Comparison of ENCODE assay signal across 27 cellular contexts in the genomic region with DNA sequence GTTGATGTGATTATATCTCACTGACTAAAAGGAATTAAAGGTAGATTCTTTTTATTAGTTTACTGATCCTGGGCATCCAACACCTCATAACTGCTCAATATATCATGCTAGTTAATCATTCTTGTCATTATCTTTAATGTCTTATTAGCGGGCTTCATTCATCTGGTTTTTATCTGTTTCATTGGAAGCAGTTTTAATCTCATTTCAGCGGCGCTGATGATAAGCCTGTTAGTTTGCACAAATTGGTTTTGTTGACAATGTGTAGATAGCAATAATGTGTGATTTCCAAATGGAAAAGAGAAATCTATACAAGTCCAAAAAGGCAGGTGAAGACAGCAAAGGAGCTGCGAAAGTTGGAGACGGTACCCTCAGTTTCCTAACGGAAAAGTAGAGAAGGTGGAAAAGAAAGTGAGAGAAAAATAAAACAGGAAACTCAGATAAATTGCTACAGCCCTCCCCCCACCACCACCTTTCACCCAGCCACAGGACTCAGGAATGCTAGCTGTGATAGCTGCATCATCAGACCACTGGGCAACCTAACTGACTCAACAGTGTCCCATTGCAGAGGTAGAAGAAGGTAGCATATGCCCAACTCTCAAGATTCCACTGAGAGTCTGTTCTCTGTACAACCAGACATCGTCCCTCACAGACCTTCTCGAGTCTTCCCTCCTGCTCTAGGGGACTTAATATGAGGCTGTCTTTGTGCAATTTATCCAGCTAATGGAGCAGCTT.
"Had no signal": no experiment of that assay in that cellular context is flagged by ENCODE, and none has a peak within 500 bp of the region (broad histone marks: within the 10 kb centered on the region; RNA-seq: fewer than 3 reads in every experiment).

No MANE protein-coding gene starts in this region.

- FAIRE-seq: endometrium, frontal cortex, small intestine had no signal

- H3K4me3 Mint-ChIP-seq: naive B cell; natural killer cell treated with Interleukin-12 subunit alpha and Interleukin-12 subunit beta and Interleukin-15 and Interleukin-18, amount 100 ng/mL, for 72 hours; neural crest cell; stimulated activated naive CD8-positive, alpha-beta T cell treated with anti-CD3 and anti-CD28 coated beads, Interleukin-15, amount 100 ng/mL, for 72 hours had no signal

- H3K36me3 Mint-ChIP-seq: naive B cell; natural killer cell treated with Interleukin-12 subunit alpha and Interleukin-12 subunit beta and Interleukin-15 and Interleukin-18, amount 100 ng/mL, for 72 hours had no signal

- H3K36me3 ChIP-seq: colonic mucosa, esophagus squamous epithelium, heart left ventricle, lower lobe of right lung, neutrophil, right lobe of liver, suprapubic skin, transverse colon, vagina had no signal

- H3K79me2 ChIP-seq: hepatocyte, parathyroid adenoma had no signal

- H3K27me3 ChIP-seq: colonic mucosa, esophagus squamous epithelium, neutrophil, right lobe of liver, suprapubic skin, transverse colon, vagina had no signal

- ATAC-seq: heart left ventricle; left colon; left ventricle myocardium superior; lower lobe of right lung; natural killer cell treated with Interleukin-12 subunit alpha and Interleukin-12 subunit beta and Interleukin-15 and Interleukin-18, amount 100 ng/mL, for 72 hours; right lobe of liver; stimulated activated naive CD8-positive, alpha-beta T cell treated with anti-CD3 and anti-CD28 coated beads, Interleukin-15, amount 100 ng/mL, for 72 hours had no signal

- H3K9me3 ChIP-seq: colonic mucosa, esophagus squamous epithelium, heart left ventricle, lower lobe of right lung, neutrophil, right lobe of liver, suprapubic skin, transverse colon, vagina had no signal

- H3K27ac Mint-ChIP-seq: naive B cell; natural killer cell treated with Interleukin-12 subunit alpha and Interleukin-12 subunit beta and Interleukin-15 and Interleukin-18, amount 100 ng/mL, for 72 hours; progenitor cell of endocrine pancreas; stimulated activated naive CD8-positive, alpha-beta T cell treated with anti-CD3 and anti-CD28 coated beads, Interleukin-15, amount 100 ng/mL, for 72 hours had no signal

- H2AFZ ChIP-seq: hepatocyte, parathyroid adenoma had no signal

- DNase-seq: colonic mucosa; dermis blood vessel endothelial cell; effector memory CD4-positive, alpha-beta T cell; erythroblast; esophagus squamous epithelium; heart left ventricle; left colon; left ventricle myocardium superior; lower lobe of right lung; naive B cell; right lobe of liver; small intestine; stimulated activated CD4-positive, alpha-beta T cell treated with anti-CD3 and anti-CD28 coated beads, Interleukin-15, amount 100 ng/mL, for 24 hours; stimulated activated CD4-positive, alpha-beta T cell treated with anti-CD3 and anti-CD28 coated beads, Interleukin-2, amount 100 ng/mL, for 48 hours; stimulated activated naive CD4-positive, alpha-beta T cell; stimulated activated naive CD8-positive, alpha-beta T cell treated with anti-CD3 and anti-CD28 coated beads, Interleukin-15, amount 100 ng/mL, for 72 hours; transverse colon had no signal

- H3K9me3 Mint-ChIP-seq: natural killer cell treated with Interleukin-12 subunit alpha and Interleukin-12 subunit beta and Interleukin-15 and Interleukin-18, amount 100 ng/mL, for 72 hours; stimulated activated naive CD8-positive, alpha-beta T cell treated with anti-CD3 and anti-CD28 coated beads, Interleukin-15, amount 100 ng/mL, for 72 hours had no signal

- H3K4me1 Mint-ChIP-seq: naive B cell; neural crest cell; stimulated activated naive CD8-positive, alpha-beta T cell treated with anti-CD3 and anti-CD28 coated beads, Interleukin-15, amount 100 ng/mL, for 72 hours had no signal

- H3K4me3 ChIP-seq: colonic mucosa, hepatocyte, lower lobe of right lung, right lobe of liver, suprapubic skin, transverse colon, vagina had no signal

- H3K27ac ChIP-seq: colonic mucosa, esophagus squamous epithelium, heart left ventricle, hepatocyte, lower lobe of right lung, neutrophil, parathyroid adenoma, right lobe of liver, suprapubic skin, transverse colon had no signal

- H3K9ac ChIP-seq: parathyroid adenoma had no signal

- H3K4me1 ChIP-seq: colonic mucosa, heart left ventricle, lower lobe of right lung, parathyroid adenoma, right lobe of liver had no signal
